Comparison of ENCODE assay signal across 10 cellular contexts in the genomic region with DNA sequence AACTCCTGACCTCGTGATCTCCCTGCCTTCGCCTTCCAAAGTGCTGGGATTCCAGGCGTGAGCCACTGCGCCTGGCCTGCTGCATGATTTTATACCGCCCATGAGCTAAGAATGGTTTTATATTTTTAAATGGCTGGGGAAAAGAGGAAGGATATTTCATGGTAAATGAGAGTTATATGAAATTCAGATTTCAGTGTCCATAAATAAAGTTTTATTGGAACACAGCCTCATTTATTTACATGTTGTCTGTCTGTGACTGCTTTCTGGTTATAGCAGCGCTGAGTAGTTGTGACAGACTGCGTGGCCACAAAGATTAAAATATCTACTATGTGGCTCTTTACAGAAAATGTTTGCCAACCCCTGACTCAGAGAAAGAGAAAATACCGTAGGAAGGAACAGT. TPM values are rescaled to one million over a fixed set of nuclear protein-coding genes. Genes with fewer than 3 reads are reported as not detected.
DNase-seq lines count a peak whose midpoint lies in the region; ATAC-seq and TF ChIP-seq lines count a peak whose summit lies in the region.
"Had no signal": no experiment of that assay in that cellular context is flagged by ENCODE, and none has a peak within 500 bp of the region (broad histone marks: within the 10 kb centered on the region; RNA-seq: fewer than 3 reads in every experiment).

No MANE protein-coding gene starts in this region.

- no peak overlapping the region for H2AFZ ChIP-seq in hepatocyte

- no peak overlapping the region for H3K27ac ChIP-seq in hepatocyte
- no peak overlapping the region for H3K27ac ChIP-seq in upper lobe of left lung

- H3K27me3 ChIP-seq in hepatocyte (no peaks in the 10 kb centered on the region), upper lobe of left lung (no peaks in the 10 kb centered on the region)

- H3K4me3 ChIP-seq in hepatocyte (no peak overlapping the region), upper lobe of left lung (no peak overlapping the region)

- 98% methylated on average over 8 of the region's 8 CpGs for WGBS in hepatocyte (ENCODE audit: low lambda C conversion rate, missing lambda C conversion rate)
- WGBS in upper lobe of left lung, 2 donors = 90 to 97% methylated on average over 8 of the region's 8 CpGs

- no peak for TF ChIP-seq EP300 in upper lobe of left lung (IDR thresholded peaks at IDR 0.05)

- POLR2A ChIA-PET in WTC11 (lab: Charles Lee) = no interaction called here

- DNase-seq in stimulated activated naive CD8-positive, alpha-beta T cell treated with anti-CD3 and anti-CD28 coated beads, Interleukin-15, Interleukin-2, amounts not matched to agents 100 U/mL and 50 U/mL, for 24 hours = no peak
- DNase-seq in WTC11 (ENCODE audit: low spot score) (no peak), hepatocyte (ENCODE audit: low spot score) (no peak), upper lobe of left lung (no peak), hepatic stellate cell (ENCODE audit: low spot score) (no peak), NCI-H524 treated with DMSO at 0.1 percent for 48 hours (lab: John Stamatoyannopoulos, UW) (no peak), AG08395 (ENCODE audit: low spot score) (no peak)
- DNase-seq: cortex of kidney had no signal

- no peaks in the 10 kb centered on the region for H3K9me3 Mint-ChIP-seq in stimulated activated naive CD8-positive, alpha-beta T cell treated with anti-CD3 and anti-CD28 coated beads, Interleukin-15, Interleukin-2, amounts not matched to agents 100 ng/mL and 50 ng/mL, for 24 hours
- H3K9me3 Mint-ChIP-seq in WTC11 = no peaks in the 10 kb centered on the region

- no peak for TF ChIP-seq POLR2A in upper lobe of left lung (IDR thresholded peaks at IDR 0.05)

- H3K4me1 ChIP-seq in hepatocyte (ENCODE audit: insufficient read depth) = no peaks in the 10 kb centered on the region
- peaks cover 13 to 25% (median 15%) of the 10 kb centered on the region in 4 donors for H3K4me1 ChIP-seq in upper lobe of left lung

- peak overlapping the region; percentile 26 for H3K27ac Mint-ChIP-seq in stimulated activated naive CD8-positive, alpha-beta T cell treated with anti-CD3 and anti-CD28 coated beads, Interleukin-15, Interleukin-2, amounts not matched to agents 100 ng/mL and 50 ng/mL, for 24 hours
- H3K27ac Mint-ChIP-seq in WTC11 = 0 out of 2 replicates have a peak overlapping the region, but pooled peaks have one; percentile 41

- H3K9me3 ChIP-seq in hepatocyte (ENCODE audit: low read depth) (no peaks in the 10 kb centered on the region), upper lobe of left lung (no peaks in the 10 kb centered on the region)

- H3K79me2 ChIP-seq in hepatocyte = peaks cover 65% of the 10 kb centered on the region

- H3K4me1 Mint-ChIP-seq in stimulated activated naive CD8-positive, alpha-beta T cell treated with anti-CD3 and anti-CD28 coated beads, Interleukin-15, Interleukin-2, amounts not matched to agents 100 ng/mL and 50 ng/mL, for 24 hours (ENCODE audit: low read depth) = peaks cover 23% of the 10 kb centered on the region
- peaks cover 14% of the 10 kb centered on the region for H3K4me1 Mint-ChIP-seq in WTC11

- no peaks in the 10 kb centered on the region for H3K9me2 ChIP-seq in hepatocyte (replicated peaks; ENCODE audit: insufficient read depth)

- TF ChIP-seq CTCF in WTC11 (IDR thresholded peaks at IDR 0.05) (no peak), hepatocyte (IDR thresholded peaks at IDR 0.05; ENCODE audit: poor library complexity) (no peak), upper lobe of left lung (IDR thresholded peaks at IDR 0.05) (no peak)

- H4K20me1 ChIP-seq in hepatocyte (ENCODE audit: insufficient read depth, poor library complexity, severe bottlenecking) = peaks cover 17% of the 10 kb centered on the region

- peaks cover 38% of the 10 kb centered on the region for H3K36me3 Mint-ChIP-seq in stimulated activated naive CD8-positive, alpha-beta T cell treated with anti-CD3 and anti-CD28 coated beads, Interleukin-15, Interleukin-2, amounts not matched to agents 100 ng/mL and 50 ng/mL, for 24 hours (ENCODE audit: low read depth)
- H3K36me3 Mint-ChIP-seq in WTC11 = peaks cover 34% of the 10 kb centered on the region

- H3K36me3 ChIP-seq in hepatocyte (replicated peaks; ENCODE audit: insufficient read depth, low read depth) (no peaks in the 10 kb centered on the region), upper lobe of left lung (peaks cover 11 to 45% (median 32%) of the 10 kb centered on the region in 4 donors)

- peaks cover 3% of the 10 kb centered on the region for H3K27me3 Mint-ChIP-seq in stimulated activated naive CD8-positive, alpha-beta T cell treated with anti-CD3 and anti-CD28 coated beads, Interleukin-15, Interleukin-2, amounts not matched to agents 100 ng/mL and 50 ng/mL, for 24 hours
- H3K27me3 Mint-ChIP-seq in WTC11 (ENCODE audit: low read depth) = peaks cover 6% of the 10 kb centered on the region

- H3K4me3 Mint-ChIP-seq in stimulated activated naive CD8-positive, alpha-beta T cell treated with anti-CD3 and anti-CD28 coated beads, Interleukin-15, Interleukin-2, amounts not matched to agents 100 ng/mL and 50 ng/mL, for 24 hours = peak overlapping the region; percentile 90
- peak overlapping the region; percentile 81 for H3K4me3 Mint-ChIP-seq in WTC11

- CTCF ChIA-PET in WTC11 (lab: Charles Lee) = interaction anchor here (1.2 to 1.5 kb wide), 3 partner anchors 9 to 39 kb away, joined by 3 to 5 read pairs (median 5); no protein-coding TSS in a partner anchor

- no peak for ATAC-seq in stimulated activated naive CD8-positive, alpha-beta T cell treated with anti-CD3 and anti-CD28 coated beads, Interleukin-15, Interleukin-2, amounts not matched to agents 100 U/mL and 50 U/mL, for 24 hours
- no peak for ATAC-seq in WTC11
- no peak for ATAC-seq in upper lobe of left lung (ENCODE audit: low FRiP score in 2 of 2)

- peak overlapping the region; percentile 95 for H3K4me2 ChIP-seq in hepatocyte

TF ChIP-seq in WTC11, 78 proteins besides CTCF, POLR2A, EP300 and RAD21:
- TF ChIP-seq TCF7 (CRISPR knock-in tag; IDR thresholded peaks at IDR 0.05; ENCODE audit: low read depth) = no peak
- no peak for TF ChIP-seq ATF3 (CRISPR knock-in tag; conservative IDR thresholded peaks at IDR 0.05)
- no peak for TF ChIP-seq MXD4 (CRISPR knock-in tag; IDR thresholded peaks at IDR 0.05; ENCODE audit: borderline replicate concordance)
- no peak for TF ChIP-seq TEAD1 (CRISPR knock-in tag; IDR thresholded peaks at IDR 0.05)

RNA-seq across cellular contexts. Expression of gene TRRAP, which starts 2.2 kb away (rescaled TPM):
- total RNA-seq in WTC11 (2021) = 46.5 to 47.6 TPM (median 47.5 TPM) in 3 replicates
- total RNA-seq in hepatocyte = 19.9 and 25.1 TPM in 2 replicates
- 6.1 and 6.6 TPM in 2 replicates for polyA plus RNA-seq in hepatocyte
- total RNA-seq in upper lobe of left lung = 10 to 100 TPM; 29.1 to 53.4 (median 37.5) TPM

RNA-seq across cellular contexts. Expression of gene TMEM130, which starts 10.7 kb away (rescaled TPM):
- total RNA-seq in WTC11 (2021) (1.9 to 3.3 TPM (median 3.2 TPM) in 3 replicates), hepatocyte (0.90 and 1.4 TPM in 2 replicates), upper lobe of left lung (10 to 100 TPM in 1 of 6 donors, 1 to 10 TPM in 4, under 1 TPM in 1; 0.30 to 10.2 (median 2.7) TPM)
- 0.33 and 3.3 TPM in 2 replicates for polyA plus RNA-seq in hepatocyte
- total RNA-seq: NCI-H460 had no signal
